In the genomic region with DNA sequence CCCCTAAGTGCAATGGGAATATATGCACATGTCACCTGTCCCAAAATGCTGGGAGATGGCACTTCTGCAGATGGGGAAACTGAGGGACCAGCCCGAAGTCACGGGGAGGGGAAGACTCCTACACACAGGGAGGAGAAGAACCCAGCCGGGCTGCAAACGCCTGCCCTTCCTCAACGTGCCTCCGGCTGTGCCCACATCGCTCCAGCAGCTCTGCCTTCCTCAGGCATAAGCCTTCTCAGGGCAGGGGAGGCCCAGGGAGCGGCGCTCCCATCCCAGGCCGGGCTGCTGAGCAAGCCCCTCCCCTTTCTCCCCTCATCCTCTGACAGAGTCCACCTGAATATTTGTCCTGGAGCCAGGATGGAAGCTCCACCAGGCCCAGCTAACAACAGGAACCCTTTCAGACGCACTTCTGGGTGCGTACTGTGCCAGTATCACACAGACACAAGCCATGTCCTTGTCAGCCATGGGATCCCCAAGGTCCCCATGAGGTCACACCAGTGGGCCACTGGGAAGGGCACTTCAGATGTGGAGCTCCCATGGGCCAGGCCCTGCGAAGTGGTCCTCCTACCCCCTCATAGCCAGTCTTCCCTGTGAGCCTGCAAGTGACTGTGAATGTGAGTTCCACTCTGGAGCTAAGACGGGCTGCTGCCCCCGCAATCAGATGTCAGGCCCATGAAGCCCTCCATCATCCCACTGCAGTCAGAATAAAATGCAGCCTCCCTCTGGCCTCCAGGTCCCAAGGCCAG, we compare ENCODE assay signal across 30 cellular contexts. TPM values are rescaled to one million over a fixed set of nuclear protein-coding genes. Genes with fewer than 3 reads are reported as not detected.
DNase-seq lines count a peak whose midpoint lies in the region; ATAC-seq, FAIRE-seq and TF ChIP-seq lines count a peak whose summit lies in the region.
"Had no signal": no experiment of that assay in that cellular context is flagged by ENCODE, and none has a peak within 500 bp of the region (broad histone marks: within the 10 kb centered on the region; RNA-seq: fewer than 3 reads in every experiment).

No MANE protein-coding gene starts in this region.

- no peak overlapping the region for H3K14ac ChIP-seq in neuronal stem cell (ENCODE audit: low read length)

- no peak overlapping the region for H3K18ac ChIP-seq in neuronal stem cell (ENCODE audit: low read length)

- H3K79me1 ChIP-seq in neuronal stem cell (ENCODE audit: low read depth, low read length), result peaks cover 16% of the 10 kb centered on the region

- CTCF ChIA-PET in RWPE1 (lab: Yijun Ruan, JAX) (interaction anchor here (0.5 kb wide), 1 partner anchor 12 kb away, joined by 3 read pairs; no protein-coding TSS in a partner anchor), T-cell (lab: Charles Lee) (no interaction called here)

- peak overlapping the region; percentile 5 for H2BK12ac ChIP-seq in neuronal stem cell (ENCODE audit: low read length)

- no peak overlapping the region for H2BK15ac ChIP-seq in neuronal stem cell (ENCODE audit: low read length)

- FAIRE-seq in keratinocyte (lab: Jason Lieb, UNC), result no peak
- FAIRE-seq: endometrium had no signal

- no peaks in the 10 kb centered on the region for H3K9me1 ChIP-seq in keratinocyte (ENCODE audit: control insufficient read depth, extremely low read depth, insufficient read depth, low read length)

- H3K4me1 Mint-ChIP-seq in T-cell, result peaks cover 4 to 18% (median 10%) of the 10 kb centered on the region in 3 donors

- TF ChIP-seq CTCF in keratinocyte (optimal IDR thresholded peaks at IDR 0.05 in 1 of 3, IDR thresholded peaks at IDR 0.05 in 1 of 3, conservative IDR thresholded peaks at IDR 0.05 in 1 of 3; ENCODE audit: extremely low read depth in 1 of 3, insufficient read depth in 2 of 3, low read length in 3 of 3), result no peak
- no peak for TF ChIP-seq CTCF in RWPE1 (conservative IDR thresholded peaks at IDR 0.05; ENCODE audit: low read depth)

- WGBS in neuronal stem cell (ENCODE audit: extremely low coverage in 2 of 2, insufficient read length in 2 of 2, insufficient replicate concordance in 1 of 2), 2 donors, result no CpG with 5 or more reads among the region's 15 CpGs

- no peaks in the 10 kb centered on the region for H3K9me3 ChIP-seq in keratinocyte (ENCODE audit: control insufficient read depth, low read depth, low read length)
- no peaks in the 10 kb centered on the region for H3K9me3 ChIP-seq in neuronal stem cell (replicated peaks in 1 of 2; ENCODE audit: control insufficient read depth in 2 of 2, insufficient read depth in 1 of 2, low read depth in 1 of 2, low read length in 2 of 2)
- H3K9me3 ChIP-seq: esophagus squamous epithelium, MG63, Peyer's patch, SJCRH30, thoracic aorta had no signal

- POLR2A ChIA-PET in RWPE1 (lab: Yijun Ruan, JAX; ENCODE audit: low non-redundant PET), result no interaction called here
- POLR2A ChIA-PET in T-cell (lab: Charles Lee), result no interaction called here

- intact Hi-C loops in Right ventricle myocardium inferior (cut with DNase I), result loop anchor here (1.0 to 5.0 kb wide), 3 partner anchors 59 to 88 kb away; no protein-coding TSS in a partner anchor
- intact Hi-C loops in cardiac septum (cut with DNase I), result loop anchor here (1.0 kb wide), 2 partner anchors 59 to 71 kb away; no protein-coding TSS in a partner anchor

- no peaks in the 10 kb centered on the region for H3K9me3 Mint-ChIP-seq in T-cell
- H3K9me3 Mint-ChIP-seq: nephron progenitor cell had no signal

- no peak overlapping the region for H4K8ac ChIP-seq in neuronal stem cell (ENCODE audit: low read depth, low read length)

- H3K27me3 Mint-ChIP-seq in T-cell, result no peaks in the 10 kb centered on the region
- H3K27me3 Mint-ChIP-seq: activated naive CD8-positive, alpha-beta T cell had no signal

- no peak overlapping the region for H3K4ac ChIP-seq in neuronal stem cell (ENCODE audit: low read length)

- peak overlapping the region; percentile 42 for H3K4me2 ChIP-seq in keratinocyte (ENCODE audit: control insufficient read depth, extremely low read depth, insufficient read depth, low read depth, low read length)
- H3K4me2 ChIP-seq in neuronal stem cell (ENCODE audit: insufficient read depth, low read length, poor library complexity, severe bottlenecking), result no peak overlapping the region
- H3K4me2 ChIP-seq: hepatocyte had no signal

- H3K36me3 Mint-ChIP-seq in T-cell, result no peaks in the 10 kb centered on the region
- H3K36me3 Mint-ChIP-seq: activated naive CD8-positive, alpha-beta T cell had no signal

- dilution Hi-C loops in keratinocyte (cut with MboI; ENCODE audit: extremely low pct_ligation_motif_present, low sequenced_read_pairs), result no loop called here

- ATAC-seq in Right ventricle myocardium inferior (peak; percentile 62), T-cell (replicated peaks in 1 of 4) (no peak)

- peak overlapping the region; percentile 2 for H3K23ac ChIP-seq in neuronal stem cell (ENCODE audit: low read depth, low read length, poor library complexity)

- H4K20me1 ChIP-seq in keratinocyte (ENCODE audit: control insufficient read depth, extremely low read depth, insufficient read depth, low read length), result peaks cover 8% of the 10 kb centered on the region

- H3K36me3 ChIP-seq in keratinocyte (ENCODE audit: control insufficient read depth in 2 of 2, extremely low read depth in 1 of 2, insufficient read depth in 2 of 2, low read length in 2 of 2), result no peaks in the 10 kb centered on the region
- peaks cover 0 to 3% of the 10 kb centered on the region in 2 donors for H3K36me3 ChIP-seq in neuronal stem cell (replicated peaks in 1 of 2; ENCODE audit: control insufficient read depth in 2 of 2, insufficient read depth in 2 of 2, low read length in 2 of 2)
- H3K36me3 ChIP-seq: esophagus squamous epithelium, Peyer's patch, SJCRH30, thoracic aorta had no signal

- H3K4me1 ChIP-seq in keratinocyte (ENCODE audit: control insufficient read depth, extremely low read depth, insufficient read depth, low read length), result peaks cover 19% of the 10 kb centered on the region
- peaks cover 7 to 10% of the 10 kb centered on the region in 2 donors for H3K4me1 ChIP-seq in neuronal stem cell (ENCODE audit: control insufficient read depth in 2 of 2, insufficient read depth in 1 of 2, low read depth in 1 of 2, low read length in 2 of 2)
- H3K4me1 ChIP-seq: SJCRH30 had no signal

- no peak overlapping the region for H2AK5ac ChIP-seq in neuronal stem cell (ENCODE audit: low read depth, low read length)

- H2AFZ ChIP-seq in keratinocyte (ENCODE audit: control insufficient read depth, low read length), result peak overlapping the region; percentile 96
- no peak overlapping the region for H2AFZ ChIP-seq in neuronal stem cell (ENCODE audit: low read length)
- H2AFZ ChIP-seq: hepatocyte had no signal

- H2BK120ac ChIP-seq in neuronal stem cell (ENCODE audit: low read depth, low read length), result no peak overlapping the region

- no peak overlapping the region for H2BK5ac ChIP-seq in neuronal stem cell (ENCODE audit: low read length)

- peaks cover 23% of the 10 kb centered on the region for H3K79me2 ChIP-seq in keratinocyte (ENCODE audit: control insufficient read depth, insufficient read depth, low read length)

- no peak overlapping the region for H4K91ac ChIP-seq in neuronal stem cell (ENCODE audit: low read depth, low read length, poor library complexity)

- H3K27ac ChIP-seq in keratinocyte (ENCODE audit: control insufficient read depth, insufficient read depth, low read length) (no peak overlapping the region), neuronal stem cell (replicated peaks; ENCODE audit: low read length) (no peak overlapping the region), RWPE1 (no peak overlapping the region; the same call in 1 of the 2 replicates)
- H3K27ac ChIP-seq: esophagus squamous epithelium, hepatocyte, Peyer's patch, SJCRH30, thoracic aorta had no signal

- no peak overlapping the region for H3K4me3 Mint-ChIP-seq in T-cell
- H3K4me3 Mint-ChIP-seq: activated naive CD8-positive, alpha-beta T cell; nephron progenitor cell had no signal

- H3K27ac Mint-ChIP-seq in T-cell, result no peak overlapping the region
- H3K27ac Mint-ChIP-seq: activated naive CD8-positive, alpha-beta T cell; nephron progenitor cell had no signal

- H3K27me3 ChIP-seq in keratinocyte (ENCODE audit: control insufficient read depth, extremely low read depth, insufficient read depth, low read length) (no peaks in the 10 kb centered on the region), neuronal stem cell (ENCODE audit: control insufficient read depth in 3 of 3, insufficient read depth in 3 of 3, low read depth in 1 of 3, low read length in 3 of 3) (no peaks in the 10 kb centered on the region)
- H3K27me3 ChIP-seq: esophagus squamous epithelium, hepatocyte, MG63, Peyer's patch, SJCRH30 had no signal

- H3K4me3 ChIP-seq in keratinocyte (ENCODE audit: control insufficient read depth in 2 of 3, extremely low read depth in 1 of 3, insufficient read depth in 2 of 3, low read depth in 1 of 3, low read length in 3 of 3) (no peak overlapping the region), neuronal stem cell (ENCODE audit: low read length in 2 of 2) (no peak overlapping the region)
- H3K4me3 ChIP-seq: esophagus squamous epithelium, hepatocyte, MG63, Peyer's patch, SJCRH30, thoracic aorta had no signal

- H3K9ac ChIP-seq in keratinocyte (ENCODE audit: control insufficient read depth, extremely low read depth, insufficient read depth, low read length), result no peak overlapping the region
- no peak overlapping the region for H3K9ac ChIP-seq in neuronal stem cell (ENCODE audit: low read depth, low read length, poor library complexity)

- DNase-seq in Right ventricle myocardium inferior (ENCODE audit: missing footprints), result peak; percentile 62
- DNase-seq in cardiac septum (ENCODE audit: low spot score), result no peak
- DNase-seq in keratinocyte (ENCODE audit: low read depth, low spot score), result no peak
- DNase-seq in neuronal stem cell (ENCODE audit: low spot score), result no peak
- DNase-seq in mucosa of gallbladder (ENCODE audit: low spot score), result no peak
- DNase-seq in T-helper 1 cell, result no peak
- no peak for DNase-seq in RWPE1 (ENCODE audit: low spot score)
- DNase-seq in T-cell, result no peak
- DNase-seq: activated CD4-positive, alpha-beta T cell treated with anti-CD3 and anti-CD28 coated beads, Interleukin-2, amount 50 U/mL, for 48 hours; activated CD8-positive, alpha-beta memory T cell treated with anti-CD3 and anti-CD28 coated beads, Interleukin-2, amount 50 U/mL, for 48 hours; central memory CD4-positive, alpha-beta T cell; COR-L47; dermis blood vessel endothelial cell; esophagus squamous epithelium; foreskin melanocyte; GDM1; HCEC 1CT; MG63; NCI-H2029 treated with DMSO at 0.1 percent for 48 hours; NCI-H226; NCI-H748 treated with DMSO at 0.1 percent for 48 hours; nephron progenitor cell; SJCRH30; stimulated activated CD4-positive, alpha-beta T cell treated with anti-CD3 and anti-CD28 coated beads, Interleukin-15, amount 100 ng/mL, for 24 hours; stimulated activated naive CD4-positive, alpha-beta T cell had no signal

RNA-seq across cellular contexts. Expression of gene CD81, which starts 2.5 kb away (rescaled TPM):
- total RNA-seq in Right ventricle myocardium inferior, result 531 TPM
- total RNA-seq in cardiac septum, result 663 TPM
- polyA plus RNA-seq in keratinocyte, result 194 to 429 TPM (median 320 TPM) in 3 replicates
- polyA plus RNA-seq in keratinocyte (2011; ENCODE audit: low read depth), result 94.1 TPM
- 211 and 326 TPM in 2 replicates for polyA plus RNA-seq in keratinocyte (2011; cell fraction: cytosol; rRNA removed)
- 476 and 659 TPM in 2 replicates for polyA plus RNA-seq in keratinocyte (2011; cell fraction: nucleus; rRNA removed)
- 517 and 572 TPM in 2 replicates for polyA plus RNA-seq in keratinocyte (2012; ENCODE audit: low replicate concordance)
- polyA minus RNA-seq in keratinocyte, result 327 to 957 TPM (median 546 TPM) in 3 replicates
- polyA minus RNA-seq in keratinocyte (2011; cell fraction: cytosol; rRNA and poly(A)+ RNA removed), result 543 TPM
- 405 and 451 TPM in 2 replicates for polyA minus RNA-seq in keratinocyte (2011; cell fraction: nucleus; rRNA and poly(A)+ RNA removed)
- 200 TPM for polyA plus RNA-seq in neuronal stem cell (2013, experiment 1 of 2)
- 195 TPM for polyA plus RNA-seq in neuronal stem cell (2013, experiment 2 of 2)
- 746 TPM for total RNA-seq in mucosa of gallbladder
- 100 to 1,000 TPM; 124 to 213 (median 146) TPM for total RNA-seq in T-cell

RNA-seq across cellular contexts. Expression of gene TSSC4, which starts 25.9 kb away (rescaled TPM):
- 31.4 TPM for total RNA-seq in Right ventricle myocardium inferior
- total RNA-seq in cardiac septum, result 36.2 TPM
- polyA plus RNA-seq in keratinocyte, result 15.9 to 27.1 TPM (median 18.6 TPM) in 3 replicates
- polyA plus RNA-seq in keratinocyte (2011; ENCODE audit: low read depth), result 16.4 TPM
- polyA plus RNA-seq in keratinocyte (2011; cell fraction: cytosol; rRNA removed), result 9.5 and 26.4 TPM in 2 replicates
- polyA plus RNA-seq in keratinocyte (2011; cell fraction: nucleus; rRNA removed), result 22.0 and 31.6 TPM in 2 replicates
- 38.2 and 40.2 TPM in 2 replicates for polyA plus RNA-seq in keratinocyte (2012; ENCODE audit: low replicate concordance)
- 13.8 to 23.9 TPM (median 14.9 TPM) in 3 replicates for polyA minus RNA-seq in keratinocyte
- polyA minus RNA-seq in keratinocyte (2011; cell fraction: cytosol; rRNA and poly(A)+ RNA removed), result 37.0 TPM
- 12.8 and 15.4 TPM in 2 replicates for polyA minus RNA-seq in keratinocyte (2011; cell fraction: nucleus; rRNA and poly(A)+ RNA removed)
- polyA plus RNA-seq in neuronal stem cell (2013, experiment 1 of 2), result 50.8 TPM
- polyA plus RNA-seq in neuronal stem cell (2013, experiment 2 of 2), result 54.1 TPM
- total RNA-seq in mucosa of gallbladder, result 50.5 TPM
- 10 to 100 TPM; 46.2 to 73.7 (median 64.8) TPM for total RNA-seq in T-cell
